In genomic region chr13:26220575-26220974, GRCh38 we compare ENCODE assay signal across 8 cellular contexts. TPM values are rescaled to one million over a fixed set of nuclear protein-coding genes. Genes with fewer than 3 reads are reported as not detected.
DNase-seq lines count a peak whose midpoint lies in the region; ATAC-seq and TF ChIP-seq lines count a peak whose summit lies in the region.

No MANE protein-coding gene starts in this region.

- H3K9ac ChIP-seq in iPS-20b (ENCODE audit: low read depth, low read length), result peak overlapping the region; percentile 96; the same call in 1 of the 2 replicates

- H3K27ac Mint-ChIP-seq in activated naive CD4-positive, alpha-beta T cell treated with anti-CD3 and anti-CD28 coated beads, Interleukin-2, amount 50 U/mL, for 24 hours, result peak overlapping the region; percentile 12
- H3K27ac Mint-ChIP-seq in activated T-helper 1 cell treated with anti-CD3 and anti-CD28 coated beads, Interleukin-12 subunit alpha, Interleukin-12 subunit beta, Interleukin-2, Interleukin-4 antibody, amounts not matched to agents 30 ng/mL and 10 ng/mL and 1 ng/mL, durations not matched to agents 14 hours and 24 hours and 36 hours, result no peak overlapping the region

- H3K4me3 ChIP-seq in iPS-20b (ENCODE audit: low read length) (peak overlapping the region; percentile 84), tibial artery (peak overlapping the region; percentile 87 to 92)

- H3K4me3 Mint-ChIP-seq in activated naive CD4-positive, alpha-beta T cell treated with anti-CD3 and anti-CD28 coated beads, Interleukin-2, amount 50 U/mL, for 24 hours, result peak overlapping the region; percentile 100
- peak overlapping the region; percentile 99 for H3K4me3 Mint-ChIP-seq in activated T-helper 1 cell treated with anti-CD3 and anti-CD28 coated beads, Interleukin-12 subunit alpha, Interleukin-12 subunit beta, Interleukin-2, Interleukin-4 antibody, amounts not matched to agents 30 ng/mL and 10 ng/mL and 1 ng/mL, durations not matched to agents 14 hours and 24 hours and 36 hours

- no peaks in the 10 kb centered on the region for H3K9me3 ChIP-seq in iPS-20b (ENCODE audit: insufficient read depth, low read depth, low read length)
- no peaks in the 10 kb centered on the region for H3K9me3 ChIP-seq in tibial artery

- H3K27me3 ChIP-seq in iPS-20b (ENCODE audit: insufficient read depth, low read length) (0 out of 2 replicates have a peak, but pooled peaks cover 7% of the 10 kb centered on the region), tibial artery (no peaks in the 10 kb centered on the region)

- H3K4me1 Mint-ChIP-seq in activated naive CD4-positive, alpha-beta T cell treated with anti-CD3 and anti-CD28 coated beads, Interleukin-2, amount 50 U/mL, for 24 hours, result peaks cover 49% of the 10 kb centered on the region
- peaks cover 39% of the 10 kb centered on the region for H3K4me1 Mint-ChIP-seq in activated T-helper 1 cell treated with anti-CD3 and anti-CD28 coated beads, Interleukin-12 subunit alpha, Interleukin-12 subunit beta, Interleukin-2, Interleukin-4 antibody, amounts not matched to agents 30 ng/mL and 10 ng/mL and 1 ng/mL, durations not matched to agents 14 hours and 24 hours and 36 hours (ENCODE audit: low read depth)

- intact Hi-C loops in activated T-helper 1 cell treated with anti-CD3 and anti-CD28 coated beads, Interleukin-12 subunit alpha, Interleukin-12 subunit beta, Interleukin-2, Interleukin-4 antibody, amounts not matched to agents 30 ng/mL and 10 ng/mL and 1 ng/mL, durations not matched to agents 14 hours and 24 hours and 36 hours (cut with micrococcal nuclease), result loop anchor here (2.0 to 10.0 kb wide), 5 partner anchors 912 to 1914 kb away; partner anchors contain the start of genes LNX2, NUP58, PAN3 and POLR1D
- intact Hi-C loops in tibial artery (cut with DNase I; ENCODE audit: low total_unique reads), result no loop called here

- no peak for TF ChIP-seq CTCF in tibial artery (IDR thresholded peaks at IDR 0.05)

- H3K36me3 Mint-ChIP-seq in activated naive CD4-positive, alpha-beta T cell treated with anti-CD3 and anti-CD28 coated beads, Interleukin-2, amount 50 U/mL, for 24 hours, result peaks cover 15% of the 10 kb centered on the region
- H3K36me3 Mint-ChIP-seq in activated T-helper 1 cell treated with anti-CD3 and anti-CD28 coated beads, Interleukin-12 subunit alpha, Interleukin-12 subunit beta, Interleukin-2, Interleukin-4 antibody, amounts not matched to agents 30 ng/mL and 10 ng/mL and 1 ng/mL, durations not matched to agents 14 hours and 24 hours and 36 hours (ENCODE audit: low read depth), result peaks cover 24% of the 10 kb centered on the region

- H3K27ac ChIP-seq in iPS-20b (ENCODE audit: low read length) (no peak overlapping the region), tibial artery (peak overlapping the region; percentile 93 to 97)

- H3K9me3 Mint-ChIP-seq in activated naive CD4-positive, alpha-beta T cell treated with anti-CD3 and anti-CD28 coated beads, Interleukin-2, amount 50 U/mL, for 24 hours, result peaks cover 5% of the 10 kb centered on the region
- no peaks in the 10 kb centered on the region for H3K9me3 Mint-ChIP-seq in activated T-helper 1 cell treated with anti-CD3 and anti-CD28 coated beads, Interleukin-12 subunit alpha, Interleukin-12 subunit beta, Interleukin-2, Interleukin-4 antibody, amounts not matched to agents 30 ng/mL and 10 ng/mL and 1 ng/mL, durations not matched to agents 14 hours and 24 hours and 36 hours

- no peak for ATAC-seq in HG03095 (IDR thresholded peaks at IDR 0.05; ENCODE audit: unreplicated experiment)

- H3K4me1 ChIP-seq in iPS-20b (ENCODE audit: insufficient read depth, low read length), result no peaks in the 10 kb centered on the region; the same call in 1 of the 2 replicates
- H3K4me1 ChIP-seq in tibial artery, result peaks cover 0 to 28% (median 21%) of the 10 kb centered on the region in 4 donors

- DNase-seq in activated naive CD4-positive, alpha-beta T cell treated with anti-CD3 and anti-CD28 coated beads, Interleukin-2, amount 50 U/mL, for 16 hours, result no peak
- DNase-seq in activated T-helper 1 cell treated with anti-CD3 and anti-CD28 coated beads, Interleukin-12 subunit alpha, Interleukin-12 subunit beta, Interleukin-2, Interleukin-4 antibody, amounts not matched to agents 30 ng/mL and 10 ng/mL and 1 ng/mL, durations not matched to agents 14 hours and 24 hours and 36 hours (ENCODE audit: low spot score), result no peak
- DNase-seq in tibial artery (no peak), NCI-H2029 treated with DMSO at 0.1 percent for 48 hours (lab: John Stamatoyannopoulos, UW) (no peak), NCI-H146 treated with DMSO at 0.1 percent for 48 hours (lab: John Stamatoyannopoulos, UW; ENCODE audit: unreplicated experiment) (no peak)

- peaks cover 51% of the 10 kb centered on the region for H3K36me3 ChIP-seq in iPS-20b (ENCODE audit: insufficient read depth, low read depth, low read length)
- peaks cover 40 to 45% (median 41%) of the 10 kb centered on the region in 3 donors for H3K36me3 ChIP-seq in tibial artery

- H3K27me3 Mint-ChIP-seq in activated naive CD4-positive, alpha-beta T cell treated with anti-CD3 and anti-CD28 coated beads, Interleukin-2, amount 50 U/mL, for 24 hours, result no peaks in the 10 kb centered on the region
- no peaks in the 10 kb centered on the region for H3K27me3 Mint-ChIP-seq in activated T-helper 1 cell treated with anti-CD3 and anti-CD28 coated beads, Interleukin-12 subunit alpha, Interleukin-12 subunit beta, Interleukin-2, Interleukin-4 antibody, amounts not matched to agents 30 ng/mL and 10 ng/mL and 1 ng/mL, durations not matched to agents 14 hours and 24 hours and 36 hours (ENCODE audit: insufficient read depth)

RNA-seq across cellular contexts. Expression of gene RNF6, which starts 1.5 kb away (rescaled TPM):
- total RNA-seq in activated T-helper 1 cell treated with anti-CD3 and anti-CD28 coated beads, Interleukin-12 subunit alpha, Interleukin-12 subunit beta, Interleukin-2, Interleukin-4 antibody, amounts not matched to agents 30 ng/mL and 10 ng/mL and 1 ng/mL, durations not matched to agents 14 hours and 24 hours and 36 hours, result 53.2 and 54.9 TPM in 2 replicates

RNA-seq across cellular contexts. Expression of gene CDK8, which starts 33.4 kb away (rescaled TPM):
- 18.4 and 18.9 TPM in 2 replicates for total RNA-seq in activated T-helper 1 cell treated with anti-CD3 and anti-CD28 coated beads, Interleukin-12 subunit alpha, Interleukin-12 subunit beta, Interleukin-2, Interleukin-4 antibody, amounts not matched to agents 30 ng/mL and 10 ng/mL and 1 ng/mL, durations not matched to agents 14 hours and 24 hours and 36 hours
